Comparison of ENCODE assay signal across 8 cellular contexts in genomic region chr20:25310921-25311728, GRCh38.
DNase-seq lines count a peak whose midpoint lies in the region; ATAC-seq and TF ChIP-seq lines count a peak whose summit lies in the region.

No MANE protein-coding gene starts in this region.

- H3K4me2 ChIP-seq in GM23248 (ENCODE audit: unreplicated experiment): peak overlapping the region; percentile 96

- H3F3A ChIP-seq in GM23248 (ENCODE audit: insufficient read depth): peaks cover 17% of the 10 kb centered on the region

- H3K9me3 ChIP-seq in GM23248 (ENCODE audit: low read depth) (no peaks in the 10 kb centered on the region), left ventricle myocardium inferior (replicated peaks) (no peaks in the 10 kb centered on the region)

- H3K9me2 ChIP-seq in GM23248 (ENCODE audit: insufficient read depth): no peaks in the 10 kb centered on the region

- peak overlapping the region; percentile 62 for H2AFZ ChIP-seq in GM23248

- peak overlapping the region; percentile 87 for H3K9ac ChIP-seq in GM23248

- H3K36me3 ChIP-seq in GM23248 (ENCODE audit: low read depth) (no peaks in the 10 kb centered on the region), left ventricle myocardium inferior (peaks cover 16% of the 10 kb centered on the region)

- 42 to 43% methylated on average over 6 of the region's 6 CpGs for WGBS in GM23248 (ENCODE audit: low coverage in 1 of 2, low lambda C conversion rate in 2 of 2, missing lambda C conversion rate in 2 of 2), 2 experiments

- intact Hi-C loops in activated CD4-positive, alpha-beta memory T cell treated with anti-CD3 and anti-CD28 coated beads for 36 hours (cut with micrococcal nuclease): loop anchor here (1.0 to 10.0 kb wide), 4 partner anchors 74 to 316 kb away; partner anchors contain the start of genes ABHD12 and APMAP
- intact Hi-C loops in left ventricle myocardium inferior (cut with micrococcal nuclease): loop anchor here (10.0 kb wide), 1 partner anchor 64 kb away; no protein-coding TSS in a partner anchor

- H3K4me3 ChIP-seq in GM23248: peak overlapping the region; percentile 67
- peak overlapping the region; percentile 24 for H3K4me3 ChIP-seq in left ventricle myocardium inferior

- H3K36me3 Mint-ChIP-seq in activated CD4-positive, alpha-beta memory T cell treated with anti-CD3 and anti-CD28 coated beads for 36 hours: no peaks in the 10 kb centered on the region
- peaks cover 31 to 49% of the 10 kb centered on the region in 2 donors for H3K36me3 Mint-ChIP-seq in stimulated activated naive B cell treated with anti-CD40 and anti-IgM and Interleukin-4, amounts not matched to agents 10 μg/mL and 1 μg/mL and 100 μg/mL, for 72 hours

- ATAC-seq in stimulated activated naive B cell treated with anti-CD40 and anti-IgM and Interleukin-4, amounts not matched to agents 10 μg/mL and 1 μg/mL and 100 μg/mL, for 72 hours (replicated peaks): no peak
- no peak for ATAC-seq in GM18498 (IDR thresholded peaks at IDR 0.05; ENCODE audit: unreplicated experiment)

- DNase-seq in GM23248: peak; percentile 81
- DNase-seq in activated CD4-positive, alpha-beta memory T cell treated with anti-CD3 and anti-CD28 coated beads for 36 hours: no peak
- no peak for DNase-seq in left ventricle myocardium inferior
- no peak for DNase-seq in stimulated activated naive B cell treated with anti-CD40 and anti-IgM and Interleukin-4, amounts not matched to agents 10 μg/mL and 1 μg/mL and 100 μg/mL, for 72 hours
- DNase-seq in NCI-H1105 (lab: John Stamatoyannopoulos, UW): no peak
- DNase-seq in inferior parietal cortex (ENCODE audit: extremely low spot score): no peak
- no peak for DNase-seq in DMS 273 (lab: John Stamatoyannopoulos, UW; ENCODE audit: unreplicated experiment)

- CTCF ChIA-PET in activated CD4-positive, alpha-beta memory T cell treated with anti-CD3 and anti-CD28 coated beads for 36 hours (lab: Charles Lee): interaction anchor here (0.7 to 1.4 kb wide), 3 partner anchors 16 to 86 kb away, joined by 3 to 8 read pairs (median 5); partner anchors contain the start of gene ABHD12

- in situ Hi-C loops in GM23248 (cut with MboI): no loop called here

- peaks cover 34% of the 10 kb centered on the region for H3K4me1 Mint-ChIP-seq in activated CD4-positive, alpha-beta memory T cell treated with anti-CD3 and anti-CD28 coated beads for 36 hours (ENCODE audit: low read depth)
- peaks cover 44 to 63% of the 10 kb centered on the region in 2 donors for H3K4me1 Mint-ChIP-seq in stimulated activated naive B cell treated with anti-CD40 and anti-IgM and Interleukin-4, amounts not matched to agents 10 μg/mL and 1 μg/mL and 100 μg/mL, for 72 hours

- no peaks in the 10 kb centered on the region for H3K27me3 Mint-ChIP-seq in activated CD4-positive, alpha-beta memory T cell treated with anti-CD3 and anti-CD28 coated beads for 36 hours
- no peaks in the 10 kb centered on the region for H3K27me3 Mint-ChIP-seq in stimulated activated naive B cell treated with anti-CD40 and anti-IgM and Interleukin-4, amounts not matched to agents 10 μg/mL and 1 μg/mL and 100 μg/mL, for 72 hours

- no peak for TF ChIP-seq CTCF in left ventricle myocardium inferior (IDR thresholded peaks at IDR 0.05; ENCODE audit: borderline replicate concordance)

- peak overlapping the region; percentile 89 for H3K27ac Mint-ChIP-seq in activated CD4-positive, alpha-beta memory T cell treated with anti-CD3 and anti-CD28 coated beads for 36 hours
- peak overlapping the region; percentile 94 for H3K27ac Mint-ChIP-seq in stimulated activated naive B cell treated with anti-CD40 and anti-IgM and Interleukin-4, amounts not matched to agents 10 μg/mL and 1 μg/mL and 100 μg/mL, for 72 hours

- no peaks in the 10 kb centered on the region for H3K9me3 Mint-ChIP-seq in activated CD4-positive, alpha-beta memory T cell treated with anti-CD3 and anti-CD28 coated beads for 36 hours
- H3K9me3 Mint-ChIP-seq in stimulated activated naive B cell treated with anti-CD40 and anti-IgM and Interleukin-4, amounts not matched to agents 10 μg/mL and 1 μg/mL and 100 μg/mL, for 72 hours: no peaks in the 10 kb centered on the region

- POLR2A ChIA-PET in activated CD4-positive, alpha-beta memory T cell treated with anti-CD3 and anti-CD28 coated beads for 36 hours (lab: Charles Lee): interaction anchor here (0.6 kb wide), 2 partner anchors 10 to 12 kb away, joined by 3 read pairs; no protein-coding TSS in a partner anchor

- H3K4me1 ChIP-seq in GM23248 (ENCODE audit: insufficient read depth) (peaks cover 40% of the 10 kb centered on the region), left ventricle myocardium inferior (peaks cover 29% of the 10 kb centered on the region)

- H3K27ac ChIP-seq in GM23248: peak overlapping the region; percentile 97
- peak overlapping the region; percentile 52 for H3K27ac ChIP-seq in left ventricle myocardium inferior (replicated peaks)

- no peaks in the 10 kb centered on the region for H4K20me1 ChIP-seq in GM23248 (ENCODE audit: insufficient read depth)

- H3K79me2 ChIP-seq in GM23248 (ENCODE audit: insufficient read depth): no peaks in the 10 kb centered on the region

- peak overlapping the region; percentile 61 for H3K4me3 Mint-ChIP-seq in activated CD4-positive, alpha-beta memory T cell treated with anti-CD3 and anti-CD28 coated beads for 36 hours
- peak overlapping the region; percentile 75 to 81 for H3K4me3 Mint-ChIP-seq in stimulated activated naive B cell treated with anti-CD40 and anti-IgM and Interleukin-4, amounts not matched to agents 10 μg/mL and 1 μg/mL and 100 μg/mL, for 72 hours

- H3K27me3 ChIP-seq in GM23248 (replicated peaks; ENCODE audit: insufficient read depth): no peaks in the 10 kb centered on the region
- no peaks in the 10 kb centered on the region for H3K27me3 ChIP-seq in left ventricle myocardium inferior (ENCODE audit: low read depth)
